ENCODE assay signal across 8 cellular contexts in genomic region chr5:65062684-65063083, GRCh38.
DNase-seq lines count a peak whose midpoint lies in the region; ATAC-seq and TF ChIP-seq lines count a peak whose summit lies in the region.

No MANE protein-coding gene starts in this region.

- H3K4me3 ChIP-seq in fibroblast of mammary gland (ENCODE audit: control insufficient read depth, low read depth, low read length) (no peak overlapping the region), sigmoid colon (no peak overlapping the region)

- H3K27ac ChIP-seq in sigmoid colon, result peak overlapping the region; percentile 4 to 62 (median 51)

- intact Hi-C loops in sigmoid colon (cut with DNase I), result no loop called here

- no peaks in the 10 kb centered on the region for H3K27me3 ChIP-seq in sigmoid colon

- no peaks in the 10 kb centered on the region for H3K9me3 ChIP-seq in sigmoid colon

- no peaks in the 10 kb centered on the region for H3K36me3 ChIP-seq in sigmoid colon

- TF ChIP-seq CTCF in fibroblast of mammary gland (conservative IDR thresholded peaks at IDR 0.05; ENCODE audit: control insufficient read depth, insufficient read depth, low read depth, low read length) (no peak), sigmoid colon (IDR thresholded peaks at IDR 0.05) (no peak)

- TF ChIP-seq EP300 in sigmoid colon (IDR thresholded peaks at IDR 0.05), result no peak

- WGBS in sigmoid colon, 2 donors, result 36 to 54% methylated on average over 5 of the region's 5 CpGs

- peaks cover 0 to 30% (median 29%) of the 10 kb centered on the region in 4 donors for H3K4me1 ChIP-seq in sigmoid colon

- no peak for TF ChIP-seq POLR2A in sigmoid colon (IDR thresholded peaks at IDR 0.05)

- ATAC-seq in GM19455 (IDR thresholded peaks at IDR 0.05; ENCODE audit: unreplicated experiment), result no peak

- DNase-seq in EH (ENCODE audit: low read depth) (peak; percentile 92), RKO (ENCODE audit: low spot score) (peak; percentile 54), fibroblast of mammary gland (ENCODE audit: low read depth) (peak; percentile 99), sigmoid colon (peak; percentile 76), germinal center (ENCODE audit: low spot score) (no peak), NCI-H1694 treated with DMSO at 0.1 percent for 48 hours (lab: John Stamatoyannopoulos, UW) (no peak), amygdala (lab: John Stamatoyannopoulos, UW) (no peak)

Comparison
In these comparisons a context has a peak if more than half of its experiments do, and no peak if none do; other contexts are left out.
1. DNase-seq: peak in EH (single experiment), RKO (single experiment), fibroblast of mammary gland (single experiment) and sigmoid colon (single experiment); none in germinal center (single experiment), NCI-H1694 treated with DMSO at 0.1 percent for 48 hours (single experiment) and amygdala (0 of 56).